ENCODE assay signal across 21 cellular contexts in the genomic region with DNA sequence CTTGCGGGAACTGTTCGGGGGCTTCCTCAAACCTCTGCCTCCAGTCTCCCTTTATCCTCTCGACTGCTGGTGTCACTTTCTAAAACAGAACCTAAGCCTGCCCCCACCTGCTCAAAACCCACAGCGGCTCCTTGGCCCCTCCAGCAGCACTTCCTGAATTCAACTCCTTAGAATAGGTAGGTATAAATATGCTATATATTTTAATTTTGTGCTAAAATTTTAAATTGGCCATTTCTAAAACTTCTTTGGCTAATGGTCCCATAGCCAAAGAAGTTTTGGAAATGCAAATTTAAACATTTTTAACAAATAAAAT.
DNase-seq lines count a peak whose midpoint lies in the region; ATAC-seq and TF ChIP-seq lines count a peak whose summit lies in the region.
"Had no signal": no experiment of that assay in that cellular context is flagged by ENCODE, and none has a peak within 500 bp of the region (broad histone marks: within the 10 kb centered on the region; RNA-seq: fewer than 3 reads in every experiment).

No MANE protein-coding gene starts in this region.

- 85 to 100% methylated on average over 3 to 4 of the region's 4 CpGs for WGBS in endodermal cell (ENCODE audit: insufficient coverage in 1 of 2, insufficient read length in 1 of 2), 2 experiments

- H3K9ac ChIP-seq in endodermal cell (ENCODE audit: extremely low read depth, low read length, poor library complexity, severe bottlenecking), result no peak overlapping the region

- CTCF ChIA-PET in activated CD8-positive, alpha-beta memory T cell treated with anti-CD3 and anti-CD28 coated beads, Interleukin-2, amount 10 ng/mL, durations not matched to agents 7 days and 5 days (lab: Charles Lee), result interaction anchor here (2.7 kb wide), 1 partner anchor 12 kb away, joined by 10 read pairs; no protein-coding TSS in a partner anchor

- no peak overlapping the region for H3K4me3 ChIP-seq in endodermal cell (ENCODE audit: low read length)

- DNase-seq in activated CD8-positive, alpha-beta memory T cell treated with anti-CD3 and anti-CD28 coated beads, Interleukin-2, amount 10 ng/mL, durations not matched to agents 7 days and 5 days, result peak; percentile 9
- no peak for DNase-seq in activated CD8-positive, alpha-beta memory T cell treated with anti-CD3 and anti-CD28 coated beads, Interleukin-2, amount 50 U/mL, for 4 hours
- DNase-seq in NCI-H524 treated with DMSO at 0.1 percent for 48 hours (lab: John Stamatoyannopoulos, UW) (peak; percentile 69), endodermal cell (peak; percentile 16), progenitor cell of endocrine pancreas (ENCODE audit: low spot score, unreplicated experiment) (no peak), mucosa of gallbladder (ENCODE audit: low spot score) (no peak)
- DNase-seq: ACHN; BE2C; C1 segment of cervical spinal cord; CD4-positive, CD25-positive, alpha-beta regulatory T cell; CD8-positive, alpha-beta memory T cell; COR-L47; DMS153; DMS79 treated with DMSO at 0.1 percent for 48 hours; GF-D8; GOT3; H7; HFFc6 had no signal

- H3K4me1 Mint-ChIP-seq in activated CD8-positive, alpha-beta memory T cell treated with anti-CD3 and anti-CD28 coated beads, Interleukin-2, amount 10 ng/mL, durations not matched to agents 7 days and 5 days, result peaks cover 15% of the 10 kb centered on the region
- H3K4me1 Mint-ChIP-seq in endodermal cell (peaks cover 5% of the 10 kb centered on the region), progenitor cell of endocrine pancreas (ENCODE audit: low read depth) (no peaks in the 10 kb centered on the region)

- H3K36me3 Mint-ChIP-seq in activated CD8-positive, alpha-beta memory T cell treated with anti-CD3 and anti-CD28 coated beads, Interleukin-2, amount 10 ng/mL, durations not matched to agents 7 days and 5 days, result no peaks in the 10 kb centered on the region
- H3K36me3 Mint-ChIP-seq in endodermal cell (ENCODE audit: low read depth) (no peaks in the 10 kb centered on the region), progenitor cell of endocrine pancreas (ENCODE audit: insufficient read depth) (no peaks in the 10 kb centered on the region)
- H3K36me3 Mint-ChIP-seq: CD4-positive, CD25-positive, alpha-beta regulatory T cell; CD8-positive, alpha-beta memory T cell had no signal

- no peaks in the 10 kb centered on the region for H3K9me3 ChIP-seq in endodermal cell (ENCODE audit: control insufficient read depth, low read length)
- H3K9me3 ChIP-seq: BE2C had no signal

- no peaks in the 10 kb centered on the region for H3K36me3 ChIP-seq in endodermal cell (ENCODE audit: control insufficient read depth, insufficient read depth, low read length)
- H3K36me3 ChIP-seq: BE2C had no signal

- no peak overlapping the region for H3K27ac ChIP-seq in endodermal cell (ENCODE audit: low read depth, low read length)

- no peak for ATAC-seq in activated CD8-positive, alpha-beta memory T cell treated with anti-CD3 and anti-CD28 coated beads, Interleukin-2, amount 10 ng/mL, durations not matched to agents 7 days and 5 days
- no peak for ATAC-seq in HG03460 (IDR thresholded peaks at IDR 0.05; ENCODE audit: unreplicated experiment)
- ATAC-seq: HCT116, HepG2 had no signal

- H3K4me3 Mint-ChIP-seq in activated CD8-positive, alpha-beta memory T cell treated with anti-CD3 and anti-CD28 coated beads, Interleukin-2, amount 10 ng/mL, durations not matched to agents 7 days and 5 days, result no peak overlapping the region
- H3K4me3 Mint-ChIP-seq in endodermal cell (no peak overlapping the region), progenitor cell of endocrine pancreas (ENCODE audit: low read depth) (no peak overlapping the region)
- H3K4me3 Mint-ChIP-seq: CD4-positive, CD25-positive, alpha-beta regulatory T cell; CD8-positive, alpha-beta memory T cell; HFFc6 had no signal

- H3K27me3 Mint-ChIP-seq in activated CD8-positive, alpha-beta memory T cell treated with anti-CD3 and anti-CD28 coated beads, Interleukin-2, amount 10 ng/mL, durations not matched to agents 7 days and 5 days, result peaks cover 24% of the 10 kb centered on the region
- H3K27me3 Mint-ChIP-seq in endodermal cell (ENCODE audit: insufficient read depth), result peaks cover 2% of the 10 kb centered on the region
- peaks cover 12% of the 10 kb centered on the region for H3K27me3 Mint-ChIP-seq in progenitor cell of endocrine pancreas

- no peaks in the 10 kb centered on the region for H3K9me3 Mint-ChIP-seq in activated CD8-positive, alpha-beta memory T cell treated with anti-CD3 and anti-CD28 coated beads, Interleukin-2, amount 10 ng/mL, durations not matched to agents 7 days and 5 days (ENCODE audit: low read depth)
- no peaks in the 10 kb centered on the region for H3K9me3 Mint-ChIP-seq in endodermal cell
- no peaks in the 10 kb centered on the region for H3K9me3 Mint-ChIP-seq in progenitor cell of endocrine pancreas (ENCODE audit: low read depth)
- H3K9me3 Mint-ChIP-seq: CD4-positive, CD25-positive, alpha-beta regulatory T cell; HFFc6 had no signal

- H3K27ac Mint-ChIP-seq in activated CD8-positive, alpha-beta memory T cell treated with anti-CD3 and anti-CD28 coated beads, Interleukin-2, amount 10 ng/mL, durations not matched to agents 7 days and 5 days, result no peak overlapping the region
- no peak overlapping the region for H3K27ac Mint-ChIP-seq in endodermal cell
- H3K27ac Mint-ChIP-seq in progenitor cell of endocrine pancreas, result no peak overlapping the region
- H3K27ac Mint-ChIP-seq: CD8-positive, alpha-beta memory T cell; HFFc6 had no signal

- H3K27me3 ChIP-seq in endodermal cell (ENCODE audit: control insufficient read depth, insufficient read depth, low read length, poor library complexity, severe bottlenecking), result no peaks in the 10 kb centered on the region
- H3K27me3 ChIP-seq: BE2C had no signal

- no peaks in the 10 kb centered on the region for H3K4me1 ChIP-seq in endodermal cell (ENCODE audit: control insufficient read depth, insufficient read depth, low read length)

- no peak for TF ChIP-seq CTCF in endodermal cell (conservative IDR thresholded peaks at IDR 0.05)
- no peak for TF ChIP-seq CTCF in progenitor cell of endocrine pancreas (IDR thresholded peaks at IDR 0.05; ENCODE audit: unreplicated experiment)

Comparison
In these comparisons a context has a peak if more than half of its experiments do, and no peak if none do; other contexts are left out.
1. DNase-seq: peak in activated CD8-positive, alpha-beta memory T cell treated with anti-CD3 and anti-CD28 coated beads, Interleukin-2, amount 10 ng/mL, durations not matched to agents 7 days and 5 days (single experiment), NCI-H524 treated with DMSO at 0.1 percent for 48 hours (single experiment) and endodermal cell (single experiment); none in activated CD8-positive, alpha-beta memory T cell treated with anti-CD3 and anti-CD28 coated beads, Interleukin-2, amount 50 U/mL, for 4 hours (single experiment), progenitor cell of endocrine pancreas (single experiment) and mucosa of gallbladder (single experiment).